ENCODE assay signal across 27 cellular contexts in the genomic region with DNA sequence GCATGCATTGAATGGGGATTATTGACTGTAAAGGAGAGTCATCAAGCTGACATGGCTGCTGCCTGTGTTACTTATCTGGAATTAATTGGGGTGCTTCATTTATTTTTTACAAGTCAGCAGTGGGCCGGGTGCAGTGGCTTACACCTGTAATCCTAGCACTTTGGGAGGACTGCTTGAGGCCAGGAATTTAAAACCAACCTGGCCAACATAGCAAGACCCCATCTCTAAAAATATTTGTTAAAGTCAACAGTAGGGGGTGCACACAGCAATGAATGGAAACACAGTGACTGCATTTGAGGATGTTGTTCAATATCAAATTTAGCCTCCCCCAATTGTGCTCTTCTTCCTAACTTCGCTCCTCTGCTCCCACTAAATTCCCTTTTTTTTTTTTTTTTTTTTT. TPM values are rescaled to one million over a fixed set of nuclear protein-coding genes. Genes with fewer than 3 reads are reported as not detected.
DNase-seq lines count a peak whose midpoint lies in the region; ATAC-seq, FAIRE-seq and TF ChIP-seq lines count a peak whose summit lies in the region.
"Had no signal": no experiment of that assay in that cellular context is flagged by ENCODE, and none has a peak within 500 bp of the region (broad histone marks: within the 10 kb centered on the region; RNA-seq: fewer than 3 reads in every experiment).

No MANE protein-coding gene starts in this region.

- no peaks in the 10 kb centered on the region for H3K9me1 ChIP-seq in K562 (ENCODE audit: control insufficient read depth, insufficient read depth, low read length)

- ATAC-seq in K562 = no peak
- ATAC-seq in foreskin keratinocyte = no peak

- TF ChIP-seq CTCF in DOHH2 (IDR thresholded peaks at IDR 0.05; ENCODE audit: low read depth, low read length, poor library complexity, severe bottlenecking) (peak; percentile 24), HEK293 (tag by site-specific recombination; IDR thresholded peaks at IDR 0.05) (no peak), K562 (IDR thresholded peaks at IDR 0.05 in 2 of 3, conservative IDR thresholded peaks at IDR 0.05 in 1 of 3; ENCODE audit: insufficient read depth in 2 of 3, low read depth in 1 of 3, low read length in 3 of 3) (peak in 1 of 3 experiments; percentile 4; a peak in 1 of 6 replicates), foreskin keratinocyte (conservative IDR thresholded peaks at IDR 0.05) (peak; percentile 13), ovary (IDR thresholded peaks at IDR 0.05) (no peak), stomach (IDR thresholded peaks at IDR 0.05) (no peak)

- WGBS in K562 (ENCODE audit: insufficient coverage, low coverage, missing lambda C conversion rate) = 51% methylated on average over 2 of the region's 2 CpGs
- WGBS in ovary, 3 donors = 66 to 95% (median 72%) methylated on average over 2 of the region's 2 CpGs
- 73 to 98% (median 80%) methylated on average over 2 of the region's 2 CpGs for WGBS in stomach, 5 donors

- CTCF ChIA-PET in HEK293 (lab: Yijun Ruan, JAX) (interaction anchor here (0.6 kb wide), 1 partner anchor 17 kb away, joined by 3 read pairs; no protein-coding TSS in a partner anchor), K562 (lab: Yijun Ruan, JAX; ENCODE audit: low intra/inter-chr PET ratio) (no interaction called here)

- H3K4me3 ChIP-seq in DOHH2 (ENCODE audit: low read length) (no peak overlapping the region), HEK293 (ENCODE audit: low read depth, low read length) (no peak overlapping the region), K562 (no peak overlapping the region), ovary (no peak overlapping the region), stomach (no peak overlapping the region)
- H3K4me3 ChIP-seq: BLaER1 had no signal

- BruUV-seq in K562 (replicated peaks; lab: Mats Ljungman, UMichigan) = no TSS peak

- POLR2A ChIA-PET in HEK293 (lab: Yijun Ruan, JAX) (interaction anchor here (0.6 kb wide), 1 partner anchor 424 kb away, joined by 4 read pairs; no protein-coding TSS in a partner anchor), K562 (lab: Yijun Ruan, JAX) (no interaction called here)

- no peak overlapping the region for H2AFZ ChIP-seq in K562 (ENCODE audit: low read depth, low read length)

- H3K9ac ChIP-seq in K562 (ENCODE audit: insufficient read depth in 1 of 2, low read depth in 2 of 2, low read length in 2 of 2) = no peak overlapping the region
- H3K9ac ChIP-seq: BLaER1 had no signal

- H3K27ac ChIP-seq in DOHH2 (ENCODE audit: low read depth, low read length) (no peak overlapping the region), HEK293 (ENCODE audit: extremely low read depth, low read depth, low read length) (no peak overlapping the region), K562 (ENCODE audit: extremely low read depth, low read depth, low read length) (no peak overlapping the region), foreskin keratinocyte (no peak overlapping the region), ovary (no peak overlapping the region), stomach (no peak overlapping the region)
- H3K27ac ChIP-seq: 22Rv1, BLaER1 had no signal

- no peak for TF ChIP-seq RAD21 in K562 (CRISPR knock-in tag; conservative IDR thresholded peaks at IDR 0.05 in 1 of 2, IDR thresholded peaks at IDR 0.05 in 1 of 2)

- H4K20me1 ChIP-seq in DOHH2 (ENCODE audit: control insufficient read depth, insufficient read depth, low read depth, low read length) (no peaks in the 10 kb centered on the region), K562 (replicated peaks; ENCODE audit: control insufficient read depth, insufficient read depth, low read length) (no peaks in the 10 kb centered on the region)
- H4K20me1 ChIP-seq: BLaER1 had no signal

- no peak overlapping the region for H3K4me2 ChIP-seq in DOHH2 (ENCODE audit: low read length)
- H3K4me2 ChIP-seq in K562 (ENCODE audit: insufficient read depth, low read length) = no peak overlapping the region
- H3K4me2 ChIP-seq: BLaER1 had no signal

- no peaks in the 10 kb centered on the region for H3K9me2 ChIP-seq in DOHH2 (replicated peaks; ENCODE audit: control insufficient read depth, low read length)

- no peaks in the 10 kb centered on the region for H3F3A ChIP-seq in DOHH2 (ENCODE audit: control insufficient read depth, insufficient read depth)

- intact Hi-C loops in K562 (cut with micrococcal nuclease) (no loop called here), ovary (cut with DNase I) (no loop called here), stomach (cut with DNase I; ENCODE audit: low total_unique reads) (no loop called here)

- H3K36me3 ChIP-seq in DOHH2 (ENCODE audit: control insufficient read depth, low read length) = no peaks in the 10 kb centered on the region
- peaks cover 6 to 56% of the 10 kb centered on the region in 2 experiments; a peak in 2 of 3 replicates for H3K36me3 ChIP-seq in HEK293 (ENCODE audit: control insufficient read depth in 2 of 2, insufficient read depth in 1 of 2, low read length in 2 of 2)
- no peaks in the 10 kb centered on the region for H3K36me3 ChIP-seq in K562 (ENCODE audit: control insufficient read depth, insufficient read depth, low read length)
- H3K36me3 ChIP-seq in ovary = no peaks in the 10 kb centered on the region
- H3K36me3 ChIP-seq in stomach = peaks cover 26 to 92% (median 82%) of the 10 kb centered on the region in 4 donors
- H3K36me3 ChIP-seq: BE2C had no signal

- H3K4me1 ChIP-seq in DOHH2 (ENCODE audit: control insufficient read depth, low read length) (no peaks in the 10 kb centered on the region), HEK293 (ENCODE audit: control insufficient read depth, insufficient read depth, low read length) (no peaks in the 10 kb centered on the region), K562 (replicated peaks in 1 of 2; ENCODE audit: control insufficient read depth in 2 of 2, insufficient read depth in 2 of 2, low read length in 2 of 2) (peaks cover 4 to 6% of the 10 kb centered on the region in 2 experiments), foreskin keratinocyte (no peaks in the 10 kb centered on the region), ovary (ENCODE audit: insufficient read depth) (no peaks in the 10 kb centered on the region), stomach (no peaks in the 10 kb centered on the region)
- H3K4me1 ChIP-seq: BE2C had no signal

- no peaks in the 10 kb centered on the region for H3K79me2 ChIP-seq in DOHH2 (ENCODE audit: control insufficient read depth, low read length)
- H3K79me2 ChIP-seq in K562 (ENCODE audit: control insufficient read depth, insufficient read depth, low read length) = no peaks in the 10 kb centered on the region

- no peak for FAIRE-seq in K562 (lab: Jason Lieb, UNC)
- FAIRE-seq: A204.1, G401.6, GM12891, GM19239 had no signal

- no peak for DNase-seq in K562 (ENCODE audit: extremely low read depth in 1 of 4, low spot score in 3 of 4)
- no peak for DNase-seq in foreskin keratinocyte
- DNase-seq in ovary = no peak
- DNase-seq in T1000 (lab: John Stamatoyannopoulos, UW) = no peak
- DNase-seq in stomach = no peak
- DNase-seq in NOMO-1 treated with DMSO at 0.1 percent for 48 hours (lab: John Stamatoyannopoulos, UW; ENCODE audit: unreplicated experiment) = no peak
- DNase-seq: ACHN; BE2C; C1 segment of cervical spinal cord; CD4-positive, alpha-beta memory T cell; CD4-positive, CD25-positive, alpha-beta regulatory T cell; CD8-positive, alpha-beta memory T cell; COR-L47; DMS 273 treated with DMSO at 0.1 percent for 48 hours; DMS153; DMS53; DMS79; DND-41; GF-D8 had no signal

- no peak for TF ChIP-seq EP300 in K562 (IDR thresholded peaks at IDR 0.05; ENCODE audit: low read length)
- TF ChIP-seq EP300 in ovary (IDR thresholded peaks at IDR 0.05) = no peak
- no peak for TF ChIP-seq EP300 in stomach (IDR thresholded peaks at IDR 0.05)

- TF ChIP-seq POLR2A in K562 (conservative IDR thresholded peaks at IDR 0.05) = no peak
- TF ChIP-seq POLR2A in ovary (IDR thresholded peaks at IDR 0.05) = no peak
- no peak for TF ChIP-seq POLR2A in stomach (IDR thresholded peaks at IDR 0.05)

- H3K27me3 ChIP-seq in DOHH2 (ENCODE audit: control insufficient read depth, low read length) (no peaks in the 10 kb centered on the region), K562 (ENCODE audit: control insufficient read depth in 2 of 2, insufficient read depth in 2 of 2, low read length in 2 of 2) (no peaks in the 10 kb centered on the region), foreskin keratinocyte (no peaks in the 10 kb centered on the region), ovary (no peaks in the 10 kb centered on the region), stomach (no peaks in the 10 kb centered on the region)
- H3K27me3 ChIP-seq: BE2C, BLaER1 had no signal

- H3K9me3 ChIP-seq in DOHH2 (ENCODE audit: control insufficient read depth, insufficient read depth, low read length) (no peaks in the 10 kb centered on the region), HEK293 (ENCODE audit: control insufficient read depth, insufficient read depth, low read depth, low read length) (no peaks in the 10 kb centered on the region), K562 (replicated peaks; ENCODE audit: control insufficient read depth, insufficient read depth, low read depth, low read length) (no peaks in the 10 kb centered on the region), ovary (no peaks in the 10 kb centered on the region), stomach (no peaks in the 10 kb centered on the region)
- H3K9me3 ChIP-seq: BE2C, BLaER1 had no signal

- in situ Hi-C loops in K562 (cut with MboI) = no loop called here

RNA-seq across cellular contexts. Expression of gene ANKRD9, which starts 52.1 kb away (rescaled TPM):
- total RNA-seq in K562 (2011; cell fraction: chromatin; rRNA removed; ENCODE audit: low replicate concordance) = 19.3 and 49.4 TPM in 2 replicates
- 48.4 and 58.8 TPM in 2 replicates for total RNA-seq in K562 (2011; cell fraction: nucleolus; rRNA removed)
- total RNA-seq in K562 (2011; cell fraction: nucleoplasm; rRNA removed) = 30.0 and 36.6 TPM in 2 replicates
- total RNA-seq in K562 (2014; rRNA removed) (29.4 and 29.5 TPM in 2 replicates), K562 (2014; rRNA removed; fragmentation: Illumina TruSeq; extraction: Trizol) (3.3 and 3.7 TPM in 2 replicates), K562 (2015; rRNA removed; fragmentation: Illumina TruSeq; extraction: Trizol) (5.0 and 5.3 TPM in 2 replicates), K562 (2021) (32.9 and 34.8 TPM in 2 replicates), foreskin keratinocyte (6.7 and 7.8 TPM in 2 replicates), ovary (10 to 100 TPM; 13.7 to 48.1 (median 20.9) TPM), stomach (100 to 1,000 TPM in 2 of 5 donors, 10 to 100 TPM in 3; 11.2 to 357 (median 72.4) TPM)
- polyA plus RNA-seq in K562 (2011; rRNA removed) (15.4 and 20.4 TPM in 2 replicates), K562 (2014; fragmentation: Illumina TruSeq; extraction: Trizol) (4.0 and 4.3 TPM in 2 replicates), K562 (2014; fragmentation: Nextera tagmentation; extraction: Ambion mirVana) (under 1 TPM; 0.04 to 0.06 TPM), K562 (2014; rRNA removed) (27.5 and 29.9 TPM in 2 replicates), foreskin keratinocyte (9.3 and 9.5 TPM in 2 replicates), ovary (1 to 10 TPM; 2.2 to 6.7 TPM), stomach (10 to 100 TPM in 2 of 3 donors, 1 to 10 TPM in 1; 5.3 to 23.3 (median 13.3) TPM)
- 26.0 and 97.0 TPM in 2 replicates for polyA plus RNA-seq in K562 (2011; cell fraction: cytosol; rRNA removed)
- 106 and 194 TPM in 2 replicates for polyA plus RNA-seq in K562 (2011; cell fraction: nucleus; rRNA removed)
- 12.9 and 30.7 TPM in 2 replicates for polyA plus RNA-seq in K562 (2012)
- 3.5 and 3.7 TPM in 2 replicates for polyA minus RNA-seq in K562 (2011; rRNA and poly(A)+ RNA removed)
- polyA minus RNA-seq in K562 (2011; cell fraction: cytosol; rRNA and poly(A)+ RNA removed) = 7.4 and 12.8 TPM in 2 replicates
- polyA minus RNA-seq in K562 (2011; cell fraction: nucleus; rRNA and poly(A)+ RNA removed) = 18.6 and 23.2 TPM in 2 replicates

Comparison
In these comparisons a context has a peak if more than half of its experiments do, and no peak if none do; other contexts are left out.
1. CTCF ChIP-seq: peak in DOHH2 (single experiment) and foreskin keratinocyte (single experiment); none in HEK293 (single experiment), ovary (0 of 3) and stomach (0 of 7).